17 cellular contexts compared by ENCODE assay signal in genomic region chr5:111806753-111807152, GRCh38. TPM values are rescaled to one million over a fixed set of nuclear protein-coding genes. Genes with fewer than 3 reads are reported as not detected.
DNase-seq lines count a peak whose midpoint lies in the region; ATAC-seq, FAIRE-seq and TF ChIP-seq lines count a peak whose summit lies in the region.
"Had no signal": no experiment of that assay in that cellular context is flagged by ENCODE, and none has a peak within 500 bp of the region (broad histone marks: within the 10 kb centered on the region; RNA-seq: fewer than 3 reads in every experiment).

No MANE protein-coding gene starts in this region.

- H3K4ac ChIP-seq in H9 (ENCODE audit: low read depth, low read length), result no peak overlapping the region

- H3K36me3 ChIP-seq in Loucy (ENCODE audit: insufficient read depth, low read length), result no peaks in the 10 kb centered on the region
- H3K36me3 ChIP-seq in astrocyte (ENCODE audit: insufficient read depth, low read length), result no peaks in the 10 kb centered on the region
- no peaks in the 10 kb centered on the region for H3K36me3 ChIP-seq in tibial artery

- H4K5ac ChIP-seq in H9 (ENCODE audit: insufficient read length, low read depth, low read length), result no peak overlapping the region

- H3K9me3 Mint-ChIP-seq in astrocyte (ENCODE audit: unreplicated experiment), result no peaks in the 10 kb centered on the region
- H3K9me3 Mint-ChIP-seq in H9, result peaks cover 0 to 3% of the 10 kb centered on the region in 2 experiments; a peak in 2 of 5 replicates
- H3K9me3 Mint-ChIP-seq: CD4-positive, alpha-beta memory T cell had no signal

- no peaks in the 10 kb centered on the region for H3K36me3 Mint-ChIP-seq in astrocyte (ENCODE audit: low read depth, unreplicated experiment)
- peaks cover 0 to 8% (median 0%) of the 10 kb centered on the region in 3 experiments; a peak in 2 of 7 replicates for H3K36me3 Mint-ChIP-seq in H9 (ENCODE audit: insufficient read depth in 1 of 3, low read depth in 3 of 3)
- H3K36me3 Mint-ChIP-seq: CD4-positive, alpha-beta memory T cell had no signal

- no peak overlapping the region for H3K18ac ChIP-seq in H9 (ENCODE audit: insufficient read length, low read depth, low read length)

- H3K27ac ChIP-seq in astrocyte (ENCODE audit: low read depth, low read length), result no peak overlapping the region
- H3K27ac ChIP-seq in tibial artery, result peak overlapping the region; percentile 61 to 62
- no peak overlapping the region for H3K27ac ChIP-seq in H9 (ENCODE audit: insufficient read length, low read depth, low read length)

- H4K20me1 ChIP-seq in Loucy (ENCODE audit: insufficient read depth, low read length, poor library complexity, severe bottlenecking) (no peaks in the 10 kb centered on the region), astrocyte (ENCODE audit: insufficient read depth, low read length) (no peaks in the 10 kb centered on the region), H9 (ENCODE audit: control insufficient read depth, insufficient read depth, insufficient read length) (no peaks in the 10 kb centered on the region)

- H3K9me2 ChIP-seq in Loucy (replicated peaks; ENCODE audit: low read depth, low read length), result no peaks in the 10 kb centered on the region

- no peaks in the 10 kb centered on the region for H3K23me2 ChIP-seq in H9 (ENCODE audit: insufficient read length, low read depth, low read length, poor library complexity, severe bottlenecking)

- no peak overlapping the region for H2AFZ ChIP-seq in Loucy (ENCODE audit: low read length)
- no peak overlapping the region for H2AFZ ChIP-seq in astrocyte (ENCODE audit: low read depth, low read length)
- no peak overlapping the region for H2AFZ ChIP-seq in H9 (ENCODE audit: low read length)

- no peak overlapping the region for H2AK5ac ChIP-seq in H9 (ENCODE audit: insufficient read length, low read length)

- H3K9me3 ChIP-seq in Loucy (ENCODE audit: insufficient read depth, low read depth, low read length) (no peaks in the 10 kb centered on the region), astrocyte (ENCODE audit: insufficient read depth, low read depth, low read length) (no peaks in the 10 kb centered on the region), tibial artery (no peaks in the 10 kb centered on the region), H9 (ENCODE audit: control insufficient read depth, low read depth, low read length) (no peaks in the 10 kb centered on the region)

- no peak overlapping the region for H4K8ac ChIP-seq in H9 (replicated peaks; ENCODE audit: insufficient read length, low read depth, low read length)

- H3K4me2 ChIP-seq in Loucy (ENCODE audit: low read depth, low read length, poor library complexity, severe bottlenecking) (peak overlapping the region; percentile 25), astrocyte (ENCODE audit: low read length) (no peak overlapping the region), H9 (ENCODE audit: insufficient read depth, insufficient read length, low read length) (no peak overlapping the region)

- no peak overlapping the region for H3T11ph ChIP-seq in H9 (ENCODE audit: low read length)

- H3K27ac Mint-ChIP-seq in astrocyte (ENCODE audit: unreplicated experiment), result peak overlapping the region; percentile 38
- H3K27ac Mint-ChIP-seq in H9, result no peak overlapping the region
- H3K27ac Mint-ChIP-seq: CD4-positive, alpha-beta memory T cell had no signal

- H3K23ac ChIP-seq in H9 (ENCODE audit: insufficient read length, low read depth, low read length), result no peak overlapping the region

- H2BK12ac ChIP-seq in H9 (ENCODE audit: insufficient read length, low read depth, low read length), result no peak overlapping the region

- peaks cover 6% of the 10 kb centered on the region for H3K4me1 ChIP-seq in Loucy (ENCODE audit: insufficient read depth, low read length, poor library complexity, severe bottlenecking)
- H3K4me1 ChIP-seq in astrocyte (ENCODE audit: insufficient read depth, low read length), result no peaks in the 10 kb centered on the region
- peaks cover 0 to 36% (median 5%) of the 10 kb centered on the region in 4 donors for H3K4me1 ChIP-seq in tibial artery
- no peaks in the 10 kb centered on the region; the same call in 1 of the 2 replicates for H3K4me1 ChIP-seq in H9 (ENCODE audit: insufficient read depth, low read length)

- H3K4me3 ChIP-seq in Loucy (ENCODE audit: low read length, poor library complexity, severe bottlenecking), result no peak overlapping the region
- no peak overlapping the region for H3K4me3 ChIP-seq in astrocyte (ENCODE audit: insufficient read depth, low read depth, low read length)
- no peak overlapping the region for H3K4me3 ChIP-seq in tibial artery

- H2BK15ac ChIP-seq in H9 (ENCODE audit: low read depth, low read length), result no peak overlapping the region

- no peak overlapping the region for H2BK20ac ChIP-seq in H9 (ENCODE audit: low read depth, low read length, poor library complexity, severe bottlenecking)

- H3K27me3 ChIP-seq in Loucy (ENCODE audit: insufficient read depth, low read length, poor library complexity, severe bottlenecking), result no peaks in the 10 kb centered on the region
- H3K27me3 ChIP-seq in astrocyte (ENCODE audit: insufficient read depth, low read length), result no peaks in the 10 kb centered on the region
- H3K27me3 ChIP-seq in tibial artery, result no peaks in the 10 kb centered on the region
- no peaks in the 10 kb centered on the region for H3K27me3 ChIP-seq in H9 (ENCODE audit: insufficient read depth, low read length)

- H4K91ac ChIP-seq in H9 (ENCODE audit: insufficient read length, low read depth, low read length), result no peak overlapping the region

- no peak for ATAC-seq in HG02588 (IDR thresholded peaks at IDR 0.05; ENCODE audit: unreplicated experiment)
- ATAC-seq: HCT116 had no signal

- H3K79me2 ChIP-seq in Loucy (ENCODE audit: insufficient read depth, low read length) (no peaks in the 10 kb centered on the region), astrocyte (ENCODE audit: insufficient read depth, low read length) (no peaks in the 10 kb centered on the region), H9 (ENCODE audit: insufficient read depth, low read length) (no peaks in the 10 kb centered on the region)

- no peak overlapping the region for H3K4me3 Mint-ChIP-seq in astrocyte (ENCODE audit: unreplicated experiment)
- no peak overlapping the region for H3K4me3 Mint-ChIP-seq in H9
- H3K4me3 Mint-ChIP-seq: CD4-positive, alpha-beta memory T cell had no signal

- TF ChIP-seq CTCF in Loucy (conservative IDR thresholded peaks at IDR 0.05; ENCODE audit: low read length), result no peak
- TF ChIP-seq CTCF in astrocyte (IDR thresholded peaks at IDR 0.05; ENCODE audit: insufficient read depth, low read depth, low read length), result no peak
- no peak for TF ChIP-seq CTCF in tibial artery (IDR thresholded peaks at IDR 0.05)
- TF ChIP-seq CTCF in H9 (conservative IDR thresholded peaks at IDR 0.05), result no peak

- no peak overlapping the region for H2BK5ac ChIP-seq in H9 (ENCODE audit: insufficient read length, low read length)

- no peak overlapping the region for H3K14ac ChIP-seq in H9 (ENCODE audit: insufficient read depth, low read length)

- no peak for FAIRE-seq in astrocyte (lab: Jason Lieb, UNC)
- FAIRE-seq in urothelium cell line (lab: Jason Lieb, UNC), result no peak
- FAIRE-seq: G401.6, GM12892, H1 had no signal

- no peak overlapping the region for H3K56ac ChIP-seq in H9 (ENCODE audit: insufficient read length, low read depth, low read length)

- intact Hi-C loops in tibial artery (cut with DNase I; ENCODE audit: low total_unique reads), result no loop called here

- DNase-seq in astrocyte (ENCODE audit: low read depth), result no peak
- peak in 1 of 2 donors; percentile 65 for DNase-seq in tibial artery
- DNase-seq in H9, result no peak
- DNase-seq in urothelium cell line (ENCODE audit: low spot score), result no peak
- DNase-seq: C1 segment of cervical spinal cord; Calu3; CD4-positive, alpha-beta memory T cell; COR-L47; DMS53; DMS79 treated with DMSO at 0.1 percent for 48 hours; H7 had no signal

- no peaks in the 10 kb centered on the region for H3F3A ChIP-seq in Loucy (ENCODE audit: low read depth)

- no peaks in the 10 kb centered on the region for H3K79me1 ChIP-seq in H9 (ENCODE audit: insufficient read depth, low read depth, low read length, poor library complexity, severe bottlenecking)

- no peak overlapping the region for H2BK120ac ChIP-seq in H9 (ENCODE audit: low read depth, low read length, poor library complexity, severe bottlenecking)

- no peaks in the 10 kb centered on the region for H3K27me3 Mint-ChIP-seq in astrocyte (ENCODE audit: low read depth, unreplicated experiment)
- no peaks in the 10 kb centered on the region for H3K27me3 Mint-ChIP-seq in H9 (ENCODE audit: low read depth)
- H3K27me3 Mint-ChIP-seq: CD4-positive, alpha-beta memory T cell had no signal

- WGBS in H9 (ENCODE audit: extremely low coverage, insufficient read length, low lambda C conversion rate), result no CpG with 5 or more reads among the region's 2 CpGs

- no peak overlapping the region for H3K9ac ChIP-seq in Loucy (ENCODE audit: low read depth, low read length, poor library complexity, severe bottlenecking)
- H3K9ac ChIP-seq in astrocyte (ENCODE audit: low read length), result no peak overlapping the region
- no peak overlapping the region for H3K9ac ChIP-seq in H9 (ENCODE audit: extremely low read depth, insufficient read length, low read length)

- H3K4me1 Mint-ChIP-seq in astrocyte (ENCODE audit: low read depth, unreplicated experiment), result no peaks in the 10 kb centered on the region
- H3K4me1 Mint-ChIP-seq in H9, result peaks cover 5 to 8% of the 10 kb centered on the region in 2 experiments; a peak in 3 of 4 replicates
- H3K4me1 Mint-ChIP-seq: CD4-positive, alpha-beta memory T cell had no signal

RNA-seq across cellular contexts. Expression of gene NREP, which starts 49.8 kb away (rescaled TPM):
- total RNA-seq in astrocyte (185 and 188 TPM in 2 replicates), H9 (2021) (159 and 163 TPM in 2 replicates)

Comparison
In these comparisons a context has a peak if more than half of its experiments do, and no peak if none do; other contexts are left out.
1. H3K27ac ChIP-seq: peak in tibial artery (2 of 2); none in astrocyte (single experiment) and H9 (single experiment).